ENCODE assay signal across 8 cellular contexts in genomic region chr12:46370380-46370734, GRCh38. TPM values are rescaled to one million over a fixed set of nuclear protein-coding genes. Genes with fewer than 3 reads are reported as not detected.
DNase-seq lines count a peak whose midpoint lies in the region; ATAC-seq and TF ChIP-seq lines count a peak whose summit lies in the region.

No MANE protein-coding gene starts in this region.

- CTCF ChIA-PET in SK-N-SH (lab: Yijun Ruan, JAX) = interaction anchor here (1.3 to 2.2 kb wide), 2 partner anchors 216 to 291 kb away, joined by 4 to 5 read pairs; no protein-coding TSS in a partner anchor

- H2AFZ ChIP-seq in SK-N-SH (ENCODE audit: low read depth) = no peak overlapping the region

- no peaks in the 10 kb centered on the region for H3K9me3 ChIP-seq in SK-N-SH
- no peaks in the 10 kb centered on the region for H3K9me3 ChIP-seq in subcutaneous abdominal adipose tissue (ENCODE audit: control insufficient read depth in 5 of 5, low read length in 5 of 5)

- H3K9me2 ChIP-seq in SK-N-SH = no peaks in the 10 kb centered on the region

- H3K9ac ChIP-seq in SK-N-SH = peak overlapping the region; percentile 100
- H3K9ac ChIP-seq in subcutaneous abdominal adipose tissue (ENCODE audit: low read length in 5 of 5) = peak overlapping the region; percentile 84 to 99 (median 96)

- H3K4me3 Mint-ChIP-seq in immature natural killer cell = peak overlapping the region; percentile 98 to 100 (median 99)

- no peak for TF ChIP-seq EP300 in SK-N-SH (IDR thresholded peaks at IDR 0.05; ENCODE audit: borderline replicate concordance in 1 of 2, low read depth in 1 of 2, low read length in 1 of 2)

- 0% methylated on average over 2 of the region's 2 CpGs for WGBS in SK-N-SH (ENCODE audit: low lambda C conversion rate)

- H3K4me3 ChIP-seq in SK-N-SH (ENCODE audit: low read depth in 2 of 2, low read length in 1 of 2) (peak overlapping the region; percentile 70 to 82), subcutaneous abdominal adipose tissue (ENCODE audit: low read depth in 1 of 5, low read length in 5 of 5) (peak overlapping the region; percentile 87 to 100 (median 99))

- peaks cover 75 to 80% of the 10 kb centered on the region in 2 donors for H3K4me1 Mint-ChIP-seq in immature natural killer cell

- peaks cover 58% of the 10 kb centered on the region in 2 experiments for H3K36me3 ChIP-seq in SK-N-SH (replicated peaks in 1 of 2; ENCODE audit: control insufficient read depth in 1 of 2, insufficient read depth in 2 of 2, low read length in 1 of 2)
- H3K36me3 ChIP-seq in subcutaneous abdominal adipose tissue (ENCODE audit: control insufficient read depth in 5 of 5, insufficient read depth in 5 of 5, low read length in 5 of 5) = peaks cover 41 to 54% (median 50%) of the 10 kb centered on the region in 5 donors

- peak overlapping the region; percentile 86 for H3K4me2 ChIP-seq in SK-N-SH

- H3K27me3 Mint-ChIP-seq in immature natural killer cell (ENCODE audit: low read depth in 3 of 3) = peaks cover 21 to 40% (median 29%) of the 10 kb centered on the region in 3 donors

- H3K27ac ChIP-seq in SK-N-SH (ENCODE audit: low read depth in 2 of 2, low read length in 1 of 2) (peak overlapping the region in 1 of 2 experiments; percentile 94; a peak in 3 of 4 replicates), subcutaneous abdominal adipose tissue (ENCODE audit: low read depth, low read length) (peak overlapping the region; percentile 99)

- peaks cover 71% of the 10 kb centered on the region for H4K20me1 ChIP-seq in SK-N-SH (ENCODE audit: insufficient read depth)

- H3K4me1 ChIP-seq in SK-N-SH (ENCODE audit: control insufficient read depth in 1 of 2, insufficient read depth in 2 of 2, low read depth in 1 of 2, low read length in 1 of 2) (peaks cover 18 to 46% of the 10 kb centered on the region in 2 experiments; a peak in 3 of 4 replicates), subcutaneous abdominal adipose tissue (ENCODE audit: control insufficient read depth in 5 of 5, insufficient read depth in 5 of 5, low read length in 5 of 5) (peaks cover 12 to 70% (median 69%) of the 10 kb centered on the region in 5 donors)

- DNase-seq in SK-N-SH = no peak
- DNase-seq in activated naive CD4-positive, alpha-beta T cell treated with anti-CD3 and anti-CD28 coated beads, Interleukin-2, amount 50 U/mL, for 72 hours (ENCODE audit: low spot score in 2 of 2) = no peak
- no peak for DNase-seq in immature natural killer cell

- POLR2A ChIA-PET in SK-N-SH (lab: Yijun Ruan, JAX) = interaction anchor here (1.4 to 1.8 kb wide), 2 partner anchors 13 to 101 kb away, joined by 4 to 9 read pairs; partner anchors contain the start of gene SLC38A1

- TF ChIP-seq CTCF in SK-N-SH (IDR thresholded peaks at IDR 0.05) = no peak

- peak overlapping the region; percentile 99 to 100 for H3K27ac Mint-ChIP-seq in activated naive CD4-positive, alpha-beta T cell treated with anti-CD3 and anti-CD28 coated beads, Interleukin-2, amount 50 U/mL, for 72 hours
- H3K27ac Mint-ChIP-seq in immature natural killer cell = peak overlapping the region; percentile 94 to 99 (median 99)

- no peak for ATAC-seq in SK-N-SH treated with all-trans-retinoic acid at 6 μM for 48 hours
- ATAC-seq in activated naive CD4-positive, alpha-beta T cell treated with anti-CD3 and anti-CD28 coated beads, Interleukin-2, amount 50 U/mL, for 72 hours = no peak
- no peak for ATAC-seq in GM21528 (IDR thresholded peaks at IDR 0.05; ENCODE audit: low FRiP score, unreplicated experiment)
- ATAC-seq in GM21526 (IDR thresholded peaks at IDR 0.05; ENCODE audit: low FRiP score, unreplicated experiment) = no peak
- no peak for ATAC-seq in HG03159 (IDR thresholded peaks at IDR 0.05; ENCODE audit: unreplicated experiment)

- peaks cover 72% of the 10 kb centered on the region for H3K79me2 ChIP-seq in SK-N-SH (ENCODE audit: insufficient read depth)

- H3F3A ChIP-seq in SK-N-SH (replicated peaks; ENCODE audit: insufficient read depth) = peaks cover 68% of the 10 kb centered on the region

- peaks cover 50 to 54% of the 10 kb centered on the region in 2 donors for H3K36me3 Mint-ChIP-seq in activated naive CD4-positive, alpha-beta T cell treated with anti-CD3 and anti-CD28 coated beads, Interleukin-2, amount 50 U/mL, for 72 hours
- peaks cover 7 to 46% (median 36%) of the 10 kb centered on the region in 3 donors for H3K36me3 Mint-ChIP-seq in immature natural killer cell

- TF ChIP-seq RAD21 in SK-N-SH (IDR thresholded peaks at IDR 0.05; ENCODE audit: low read length) = no peak

- no peaks in the 10 kb centered on the region for H3K9me3 Mint-ChIP-seq in activated naive CD4-positive, alpha-beta T cell treated with anti-CD3 and anti-CD28 coated beads, Interleukin-2, amount 50 U/mL, for 72 hours
- H3K9me3 Mint-ChIP-seq in immature natural killer cell = no peaks in the 10 kb centered on the region

- no peaks in the 10 kb centered on the region for H3K27me3 ChIP-seq in SK-N-SH (ENCODE audit: insufficient read depth)
- H3K27me3 ChIP-seq in subcutaneous abdominal adipose tissue (ENCODE audit: control insufficient read depth in 5 of 5, insufficient read depth in 4 of 5, low read length in 5 of 5) = no peaks in the 10 kb centered on the region

TF ChIP-seq in SK-N-SH, 30 proteins besides CTCF, POLR2A, EP300 and RAD21:
- TF ChIP-seq NRF1 (IDR thresholded peaks at IDR 0.05; ENCODE audit: low read depth, low read length) (no peak), CHD2 (IDR thresholded peaks at IDR 0.05; ENCODE audit: low read length, partially characterized antibody) (no peak)

TF ChIP-seq in SK-N-SH treated with all-trans-retinoic acid at 6 μM for 48 hours, 23 proteins besides CTCF, POLR2A, EP300 and RAD21 (continues in another document):
- TF ChIP-seq ISL1 (CRISPR knock-in tag; IDR thresholded peaks at IDR 0.05) = no peak
- TF ChIP-seq GLIS3 (CRISPR knock-in tag; IDR thresholded peaks at IDR 0.05) = no peak
- TF ChIP-seq CREB5 (CRISPR knock-in tag; IDR thresholded peaks at IDR 0.05; ENCODE audit: low read depth) = no peak
- no peak for TF ChIP-seq SNAI2 (CRISPR knock-in tag; IDR thresholded peaks at IDR 0.05)
- TF ChIP-seq TOX (CRISPR knock-in tag; IDR thresholded peaks at IDR 0.05; ENCODE audit: borderline replicate concordance) = no peak
- no peak for TF ChIP-seq CSRNP3 (CRISPR knock-in tag; IDR thresholded peaks at IDR 0.05)
- no peak for TF ChIP-seq ZNF70 (CRISPR knock-in tag; IDR thresholded peaks at IDR 0.05)
- no peak for TF ChIP-seq POU6F1 (CRISPR knock-in tag; IDR thresholded peaks at IDR 0.05; ENCODE audit: borderline replicate concordance, low read depth)
- no peak for TF ChIP-seq ZFP30 (CRISPR knock-in tag; IDR thresholded peaks at IDR 0.05)

RNA-seq across cellular contexts. Expression of gene SLC38A2, which starts 2.2 kb away (rescaled TPM):
- 135 and 191 TPM in 2 replicates for polyA plus RNA-seq in SK-N-SH (2012; rRNA removed)
- polyA plus RNA-seq in SK-N-SH (2012; cell fraction: cytosol; rRNA removed) = 133 and 142 TPM in 2 replicates
- polyA plus RNA-seq in SK-N-SH (2012; cell fraction: nucleus; rRNA removed) = 395 and 464 TPM in 2 replicates
- 100 to 1,000 TPM; 249 to 315 TPM for total RNA-seq in activated naive CD4-positive, alpha-beta T cell treated with anti-CD3 and anti-CD28 coated beads, Interleukin-2, amount 50 U/mL, for 72 hours
- 100 to 1,000 TPM in 1 of 3 donors, 10 to 100 TPM in 2; 52.6 to 116 (median 92.7) TPM for polyA plus RNA-seq in immature natural killer cell
